Comparison of ENCODE assay signal across 29 cellular contexts in the genomic region with DNA sequence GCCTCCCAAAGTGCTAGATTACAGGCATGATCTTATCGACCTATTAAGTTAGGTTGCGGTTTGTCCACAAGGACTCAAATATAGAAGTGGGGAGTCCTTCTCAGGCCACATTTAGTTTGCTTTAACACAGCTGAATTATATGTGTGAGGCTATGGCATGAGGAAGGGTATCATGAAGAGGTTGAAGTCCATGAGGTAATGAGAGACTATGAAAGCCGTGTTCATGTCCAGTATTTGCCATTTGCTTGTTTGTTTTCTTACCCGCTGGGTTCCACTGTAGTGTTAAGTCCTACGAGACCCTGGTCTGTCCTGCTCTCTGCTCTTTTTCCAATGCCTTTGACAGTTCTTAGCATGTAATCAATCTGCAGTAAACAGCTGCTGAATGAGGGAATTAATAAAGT.
"Had no signal": no experiment of that assay in that cellular context is flagged by ENCODE, and none has a peak within 500 bp of the region (broad histone marks: within the 10 kb centered on the region; RNA-seq: fewer than 3 reads in every experiment).

No MANE protein-coding gene starts in this region.

- H3K9me3 ChIP-seq: colonic mucosa, esophagus muscularis mucosa, esophagus squamous epithelium, gastrocnemius medialis, gastroesophageal sphincter had no signal

- DNase-seq: colonic mucosa; cortex of kidney; dermis blood vessel endothelial cell; dorsolateral prefrontal cortex; effector CD4-positive, alpha-beta T cell; effector CD8-positive, alpha-beta T cell; effector memory CD4-positive, alpha-beta T cell; effector memory CD8-positive, alpha-beta T cell; endodermal cell; erythroblast; esophagus squamous epithelium; foreskin fibroblast; foreskin keratinocyte; foreskin melanocyte; gastrocnemius medialis; glutamatergic neuron; head of caudate nucleus; heart left ventricle; heart right ventricle had no signal

- H3K36me3 ChIP-seq: colonic mucosa, esophagus muscularis mucosa, esophagus squamous epithelium, gastrocnemius medialis, gastroesophageal sphincter, heart left ventricle, heart right ventricle had no signal

- H3K27me3 ChIP-seq: colonic mucosa, dorsolateral prefrontal cortex, esophagus muscularis mucosa, esophagus squamous epithelium, foreskin keratinocyte, gastrocnemius medialis, gastroesophageal sphincter, heart left ventricle had no signal

- H3K4me3 Mint-ChIP-seq: dendritic cell treated with granulocyte-macrophage colony-stimulating factor and Interleukin-4, amounts not matched to agents 40 ng/mL and 50 ng/mL, for 4 days; effector memory CD8-positive, alpha-beta T cell; endodermal cell had no signal

- H3K4me3 ChIP-seq: colonic mucosa, coronary artery, dorsolateral prefrontal cortex, esophagus muscularis mucosa, esophagus squamous epithelium, gastrocnemius medialis, gastroesophageal sphincter, heart left ventricle, heart right ventricle had no signal

- H3K4me1 ChIP-seq: colonic mucosa, esophagus muscularis mucosa, esophagus squamous epithelium, foreskin keratinocyte, gastrocnemius medialis, gastroesophageal sphincter, heart left ventricle, heart right ventricle had no signal

- H3K9me3 Mint-ChIP-seq: endodermal cell had no signal

- FAIRE-seq: colon, endometrium, endothelial cell of umbilical vein, frontal cortex had no signal

- ATAC-seq: effector memory CD8-positive, alpha-beta T cell; esophagus mucosa; foreskin keratinocyte; gastrocnemius medialis; gastroesophageal sphincter; heart left ventricle; heart right ventricle had no signal

- H3K27ac ChIP-seq: colonic mucosa, coronary artery, dorsolateral prefrontal cortex, epithelial cell of prostate, esophagus muscularis mucosa, esophagus squamous epithelium, foreskin keratinocyte, gastrocnemius medialis, gastroesophageal sphincter, heart left ventricle, heart right ventricle had no signal

- H3K27ac Mint-ChIP-seq: dendritic cell treated with granulocyte-macrophage colony-stimulating factor and Interleukin-4, amounts not matched to agents 40 ng/mL and 50 ng/mL, for 4 days; effector memory CD8-positive, alpha-beta T cell; endodermal cell had no signal

- H3K27me3 Mint-ChIP-seq: dendritic cell treated with granulocyte-macrophage colony-stimulating factor and Interleukin-4, amounts not matched to agents 40 ng/mL and 50 ng/mL, for 4 days; effector memory CD8-positive, alpha-beta T cell had no signal
